ENCODE assay signal across 8 cellular contexts in genomic region chr16:83744521-83744981, GRCh38.
DNase-seq lines count a peak whose midpoint lies in the region; ATAC-seq and TF ChIP-seq lines count a peak whose summit lies in the region.

No MANE protein-coding gene starts in this region.

- no peak for ATAC-seq in GM19397 (IDR thresholded peaks at IDR 0.05; ENCODE audit: unreplicated experiment)

- H3K27me3 ChIP-seq in brain microvascular endothelial cell (replicated peaks), result no peaks in the 10 kb centered on the region

- in situ Hi-C loops in brain microvascular endothelial cell (cut with HindIII; ENCODE audit: low pct_ligation_motif_present, low sequenced_read_pairs), result no loop called here

- POLR2A ChIA-PET in RWPE1 (lab: Yijun Ruan, JAX; ENCODE audit: low non-redundant PET), result no interaction called here

- no peak overlapping the region for H3K4me3 ChIP-seq in brain microvascular endothelial cell (ENCODE audit: low read depth, low read length)

- CTCF ChIA-PET in RWPE1 (lab: Yijun Ruan, JAX), result no interaction called here

- H3K27ac ChIP-seq in brain microvascular endothelial cell, result no peak overlapping the region
- no peak overlapping the region for H3K27ac ChIP-seq in RWPE1

- no peak for TF ChIP-seq CTCF in brain microvascular endothelial cell (IDR thresholded peaks at IDR 0.05; ENCODE audit: low read depth, low read length, missing control alignments)
- TF ChIP-seq CTCF in RWPE1 (conservative IDR thresholded peaks at IDR 0.05; ENCODE audit: low read depth), result no peak

- H3K36me3 ChIP-seq in brain microvascular endothelial cell (replicated peaks), result no peaks in the 10 kb centered on the region

- DNase-seq in A172 (ENCODE audit: low spot score) (peak; percentile 74), HCEC 1CT (peak; percentile 18), brain microvascular endothelial cell (peak; percentile 31), medulla oblongata (ENCODE audit: extremely low spot score) (peak; percentile 64), D341Med (ENCODE audit: low spot score) (no peak), RWPE1 (ENCODE audit: low spot score) (no peak), AG08396 (ENCODE audit: low spot score) (no peak)

Comparison
In these comparisons a context has a peak if more than half of its experiments do, and no peak if none do; other contexts are left out.
1. DNase-seq: peak in A172 (single experiment), HCEC 1CT (single experiment), brain microvascular endothelial cell (single experiment) and medulla oblongata (single experiment); none in D341Med (single experiment), RWPE1 (single experiment) and AG08396 (single experiment).